In genomic region chr2:80030135-80030534, GRCh38 we compare ENCODE assay signal across 26 cellular contexts.
"Had no signal": no experiment of that assay in that cellular context is flagged by ENCODE, and none has a peak within 500 bp of the region (broad histone marks: within the 10 kb centered on the region; RNA-seq: fewer than 3 reads in every experiment).

No MANE protein-coding gene starts in this region.

- H3K4me3 ChIP-seq: left ventricle myocardium inferior, lung, right lobe of liver, upper lobe of left lung, vagina had no signal

- ATAC-seq: activated T-cell treated with anti-CD3 and anti-CD28 coated beads, Interleukin-2, amount 50 U/mL, for 4 hours; activated T-helper 17 cell treated with anti-CD3 and anti-CD28 coated beads, Interleukin-2, amount 50 U/mL, for 72 hours; esophagus mucosa; natural killer cell treated with Interleukin-12 subunit alpha and Interleukin-12 subunit beta and Interleukin-15 and Interleukin-18, amount 100 ng/mL, for 72 hours; right lobe of liver; stimulated activated naive CD8-positive, alpha-beta T cell treated with anti-CD3 and anti-CD28 coated beads, Interleukin-15, Interleukin-2, amounts not matched to agents 100 U/mL and 50 U/mL, for 24 hours; WTC11 had no signal

- H3K36me3 ChIP-seq: brain microvascular endothelial cell, left ventricle myocardium inferior, right lobe of liver, upper lobe of left lung, vagina had no signal

- DNase-seq: activated CD4-positive, alpha-beta memory T cell treated with anti-CD3 and anti-CD28 coated beads, Interleukin-2, amount 10 ng/mL, durations not matched to agents 7 days and 5 days; activated CD4-positive, alpha-beta T cell treated with anti-CD3 and anti-CD28 coated beads for 1 hour; activated CD4-positive, alpha-beta T cell treated with anti-CD3 and anti-CD28 coated beads, Interleukin-2, amount 10 ng/mL, durations not matched to agents 7 days and 5 days; activated gamma-delta T cell treated with Interleukin-2 at 50 U/mL for 16 hours; activated naive CD4-positive, alpha-beta T cell treated with anti-CD3 and anti-CD28 coated beads, Interleukin-2, amount 50 U/mL, for 16 hours; activated T-cell treated with anti-CD3 and anti-CD28 coated beads, Interleukin-2, amount 50 U/mL, for 4 hours; amniotic stem cell; brain microvascular endothelial cell; caudate nucleus; endodermal cell; foreskin melanocyte; left ventricle myocardium inferior; mesendoderm; right lobe of liver; stimulated activated CD4-positive, alpha-beta T cell treated with anti-CD3 and anti-CD28 coated beads, Interleukin-2, amount 100 ng/mL, for 48 hours; stimulated activated naive CD8-positive, alpha-beta T cell treated with anti-CD3 and anti-CD28 coated beads, Interleukin-15, Interleukin-2, amounts not matched to agents 100 U/mL and 50 U/mL, for 24 hours; T1000; upper lobe of left lung had no signal

- H3K27ac ChIP-seq: brain microvascular endothelial cell, left ventricle myocardium inferior, right lobe of liver, upper lobe of left lung, vagina had no signal

- H3K27me3 ChIP-seq: brain microvascular endothelial cell, right lobe of liver, upper lobe of left lung, vagina had no signal

- FAIRE-seq: astrocyte, islet of Langerhans had no signal

- H3K4me1 ChIP-seq: left ventricle myocardium inferior, right lobe of liver, upper lobe of left lung, vagina had no signal

- H3K9me3 ChIP-seq: left ventricle myocardium inferior, right lobe of liver, upper lobe of left lung, vagina had no signal
